ENCODE assay signal across 1 cellular context in genomic region chr1:70674981-70675685, GRCh38.
TF ChIP-seq lines count a peak whose summit lies in the region.

No MANE protein-coding gene starts in this region.

TF ChIP-seq in K562, 482 proteins besides CTCF, POLR2A, EP300 and RAD21 (continued from another document and continues in another):
- TF ChIP-seq THRA (IDR thresholded peaks at IDR 0.05) = no peak
- no peak for TF ChIP-seq SUPT5H (IDR thresholded peaks at IDR 0.05)
- TF ChIP-seq E2F3 (CRISPR knock-in tag; IDR thresholded peaks at IDR 0.05) = no peak
- no peak for TF ChIP-seq ZNF263 (CRISPR knock-in tag; IDR thresholded peaks at IDR 0.05; ENCODE audit: borderline replicate concordance)
- no peak for TF ChIP-seq TEAD1 (CRISPR knock-in tag; IDR thresholded peaks at IDR 0.05)
- peak; percentile 97 to 98 for TF ChIP-seq KDM1A (IDR thresholded peaks at IDR 0.05)
- TF ChIP-seq MCM7 (IDR thresholded peaks at IDR 0.05) = no peak
- TF ChIP-seq ATF2 (CRISPR knock-in tag; IDR thresholded peaks at IDR 0.05) = no peak
- peak; percentile 86 for TF ChIP-seq HMBOX1 (IDR thresholded peaks at IDR 0.05)
- no peak for TF ChIP-seq ZNF165 (CRISPR knock-in tag; IDR thresholded peaks at IDR 0.05; ENCODE audit: borderline replicate concordance)
- no peak for TF ChIP-seq ASH1L (IDR thresholded peaks at IDR 0.05; ENCODE audit: borderline replicate concordance, low read depth, partially characterized antibody)
- no peak for TF ChIP-seq E2F4 (CRISPR knock-in tag; IDR thresholded peaks at IDR 0.05; ENCODE audit: low read depth)
- no peak for TF ChIP-seq ZNF655 (CRISPR knock-in tag; IDR thresholded peaks at IDR 0.05)
- TF ChIP-seq NFIC (IDR thresholded peaks at IDR 0.05) = peak; percentile 87
- TF ChIP-seq BHLHE40 (IDR thresholded peaks at IDR 0.05; ENCODE audit: low read length) = no peak; the same call in 1 of the 2 replicates
- TF ChIP-seq ZNF696 (CRISPR knock-in tag; conservative IDR thresholded peaks at IDR 0.05) = no peak
- TF ChIP-seq TCFL5 (CRISPR knock-in tag; conservative IDR thresholded peaks at IDR 0.05) = no peak
- no peak for TF ChIP-seq PREB (CRISPR knock-in tag; IDR thresholded peaks at IDR 0.05)
- TF ChIP-seq PBX2 (CRISPR knock-in tag; IDR thresholded peaks at IDR 0.05; ENCODE audit: low read depth) = no peak
- TF ChIP-seq PBX2 (tag; conservative IDR thresholded peaks at IDR 0.05; ENCODE audit: low read depth) = peak; percentile 74
- TF ChIP-seq USF1 (CRISPR knock-in tag; IDR thresholded peaks at IDR 0.05) = no peak
- no peak for TF ChIP-seq POLR2H (tag; IDR thresholded peaks at IDR 0.05; ENCODE audit: low read depth)
- TF ChIP-seq RAD51 (IDR thresholded peaks at IDR 0.05; ENCODE audit: borderline replicate concordance, low read depth) = 0 out of 2 replicates have a peak, but pooled peaks have one; percentile 11
- no peak for TF ChIP-seq CREM (IDR thresholded peaks at IDR 0.05; ENCODE audit: low read depth)
- TF ChIP-seq THAP12 (CRISPR knock-in tag; IDR thresholded peaks at IDR 0.05) = no peak
- TF ChIP-seq AFF4 (CRISPR knock-in tag; IDR thresholded peaks at IDR 0.05) = 0 out of 2 replicates have a peak, but pooled peaks have one; percentile 17
- no peak for TF ChIP-seq ELF2 (CRISPR knock-in tag; IDR thresholded peaks at IDR 0.05)
- no peak for TF ChIP-seq FOXK1 (CRISPR knock-in tag; IDR thresholded peaks at IDR 0.05; ENCODE audit: borderline replicate concordance)
- no peak for TF ChIP-seq RB1 (IDR thresholded peaks at IDR 0.05; ENCODE audit: low read depth)
- no peak for TF ChIP-seq U2AF1 (optimal IDR thresholded peaks at IDR 0.05; ENCODE audit: low read depth, low read length)
- no peak for TF ChIP-seq TRIM25 (IDR thresholded peaks at IDR 0.05; ENCODE audit: borderline replicate concordance)
- TF ChIP-seq SMARCE1 (IDR thresholded peaks at IDR 0.05) = peak; percentile 63
- TF ChIP-seq SREBF1 (IDR thresholded peaks at IDR 0.05; ENCODE audit: borderline replicate concordance, low read depth, low read length) = no peak
- TF ChIP-seq PHB2 (IDR thresholded peaks at IDR 0.05; ENCODE audit: low read depth) = peak; percentile 81; the same call in 1 of the 2 replicates
- TF ChIP-seq BCOR (IDR thresholded peaks at IDR 0.05) = 0 out of 2 replicates have a peak, but pooled peaks have one; percentile 9
- TF ChIP-seq MTA1 (IDR thresholded peaks at IDR 0.05; ENCODE audit: borderline replicate concordance) = no peak
- TF ChIP-seq POLR2AphosphoS2 (IDR thresholded peaks at IDR 0.05; ENCODE audit: low read length) = no peak
- peak; percentile 51 for TF ChIP-seq SMARCC2 (IDR thresholded peaks at IDR 0.05; ENCODE audit: low read depth)
- no peak for TF ChIP-seq ZNF764 (CRISPR knock-in tag; IDR thresholded peaks at IDR 0.05; ENCODE audit: low read depth)
- TF ChIP-seq SAFB2 (IDR thresholded peaks at IDR 0.05; ENCODE audit: borderline replicate concordance, low read depth, low read length, severe bottlenecking) = no peak
- TF ChIP-seq ZNF239 (CRISPR knock-in tag; IDR thresholded peaks at IDR 0.05) = no peak
- TF ChIP-seq IRF9 (tag; IDR thresholded peaks at IDR 0.05) = no peak
- TF ChIP-seq ZNF23 (CRISPR knock-in tag; IDR thresholded peaks at IDR 0.05) = no peak
- no peak for TF ChIP-seq ESRRB (CRISPR knock-in tag; IDR thresholded peaks at IDR 0.05; ENCODE audit: borderline replicate concordance)
